In the genomic region with DNA sequence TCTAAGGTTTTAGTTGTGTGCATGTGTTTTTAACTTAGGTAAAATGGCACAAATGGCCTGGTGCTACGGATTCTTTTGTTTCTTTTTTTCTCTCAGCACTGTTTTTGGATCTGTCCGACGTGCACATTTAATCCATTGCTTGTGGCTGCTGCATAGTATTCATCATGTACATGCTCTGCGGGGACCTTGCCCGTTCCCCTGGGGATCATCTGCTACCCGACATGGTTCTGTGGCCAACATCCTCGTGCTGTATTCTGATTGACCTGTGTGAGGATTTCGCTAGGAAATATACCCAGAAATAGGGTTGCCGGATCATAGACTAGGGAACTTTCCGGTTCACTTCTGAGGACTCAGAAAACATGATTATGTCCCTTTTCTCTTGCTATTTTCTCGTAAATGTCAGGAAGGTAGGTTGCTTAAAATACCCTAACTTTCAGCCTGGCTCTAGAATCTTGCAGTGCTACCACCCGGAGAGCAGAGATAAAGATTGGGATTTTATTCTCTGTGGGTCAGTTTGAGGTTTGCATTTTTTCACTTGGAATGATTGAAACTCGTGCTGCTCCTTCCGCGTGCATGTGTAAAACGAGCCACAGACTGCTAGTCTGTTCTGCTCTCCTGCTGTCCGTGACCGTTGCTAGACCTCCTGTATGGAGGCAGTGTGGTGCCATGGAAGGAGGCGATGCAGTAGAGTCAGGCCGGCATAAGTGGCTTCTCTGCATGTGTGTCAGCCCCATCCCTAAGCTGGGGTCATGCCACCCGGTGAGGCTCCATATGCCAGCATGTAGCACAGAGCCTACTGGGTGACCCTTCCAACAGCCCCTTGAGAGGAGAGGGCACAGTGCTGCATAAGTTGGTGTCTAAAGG, we compare ENCODE assay signal across 17 cellular contexts. TPM values are rescaled to one million over a fixed set of nuclear protein-coding genes. Genes with fewer than 3 reads are reported as not detected.
DNase-seq lines count a peak whose midpoint lies in the region; ATAC-seq, FAIRE-seq and TF ChIP-seq lines count a peak whose summit lies in the region.
"Had no signal": no experiment of that assay in that cellular context is flagged by ENCODE, and none has a peak within 500 bp of the region (broad histone marks: within the 10 kb centered on the region; RNA-seq: fewer than 3 reads in every experiment).

No MANE protein-coding gene starts in this region.

- peak; percentile 15 for FAIRE-seq in K562 (lab: Jason Lieb, UNC)
- FAIRE-seq: A204.1 had no signal

- TF ChIP-seq RAD21 in K562 (CRISPR knock-in tag; conservative IDR thresholded peaks at IDR 0.05 in 1 of 2, IDR thresholded peaks at IDR 0.05 in 1 of 2): no peak

- ATAC-seq in activated CD4-positive, alpha-beta T cell treated with anti-CD3 and anti-CD28 coated beads for 36 hours: no peak
- peak; percentile 14 for ATAC-seq in K562
- ATAC-seq in HG02623 (IDR thresholded peaks at IDR 0.05; ENCODE audit: unreplicated experiment): no peak
- ATAC-seq: esophagus mucosa, left lung had no signal

- peaks cover 95% of the 10 kb centered on the region for H3K79me2 ChIP-seq in K562 (ENCODE audit: control insufficient read depth, insufficient read depth, low read length)

- H3K9ac ChIP-seq in K562 (ENCODE audit: insufficient read depth in 1 of 2, low read depth in 2 of 2, low read length in 2 of 2): peak overlapping the region; percentile 45 to 88

- H3K27me3 ChIP-seq in K562 (ENCODE audit: control insufficient read depth in 2 of 2, insufficient read depth in 2 of 2, low read length in 2 of 2): no peaks in the 10 kb centered on the region
- no peaks in the 10 kb centered on the region for H3K27me3 ChIP-seq in Caco-2 (replicated peaks; ENCODE audit: control insufficient read depth, insufficient read depth, low read length)
- H3K27me3 ChIP-seq: left lung, suprapubic skin had no signal

- in situ Hi-C loops in K562 (cut with MboI): no loop called here

- peak overlapping the region; percentile 35 for H3K4me3 ChIP-seq in NB4 (ENCODE audit: low read depth, low read length)
- no peak overlapping the region for H3K4me3 ChIP-seq in K562
- H3K4me3 ChIP-seq in Caco-2 (ENCODE audit: low read depth, low read length): no peak overlapping the region
- H3K4me3 ChIP-seq: left lung, suprapubic skin had no signal

- no TSS peak for BruUV-seq in K562 (replicated peaks; lab: Mats Ljungman, UMichigan)
- no TSS peak for BruUV-seq in Caco-2 (replicated peaks; lab: Mats Ljungman, UMichigan)

- TF ChIP-seq EP300 in K562 (IDR thresholded peaks at IDR 0.05; ENCODE audit: low read length): no peak

- H3K4me1 ChIP-seq in K562 (replicated peaks in 1 of 2; ENCODE audit: control insufficient read depth in 2 of 2, insufficient read depth in 2 of 2, low read length in 2 of 2) (peaks cover 44 to 74% of the 10 kb centered on the region in 2 experiments), Caco-2 (peaks cover 38% of the 10 kb centered on the region)

- H3K27ac ChIP-seq in K562 (ENCODE audit: extremely low read depth, low read depth, low read length): peak overlapping the region; percentile 81
- H3K27ac ChIP-seq: suprapubic skin had no signal

- TF ChIP-seq POLR2A in NB4 (IDR thresholded peaks at IDR 0.05; ENCODE audit: extremely low read depth, insufficient read length): no peak
- TF ChIP-seq POLR2A in K562 (conservative IDR thresholded peaks at IDR 0.05): no peak

- H3K36me3 ChIP-seq in K562 (ENCODE audit: control insufficient read depth, insufficient read depth, low read length) (no peaks in the 10 kb centered on the region), Caco-2 (ENCODE audit: control insufficient read depth, insufficient read depth, low read length) (peaks cover 2% of the 10 kb centered on the region; the same call in 1 of the 2 replicates)
- H3K36me3 ChIP-seq: left lung, suprapubic skin had no signal

- H3K9me1 ChIP-seq in K562 (ENCODE audit: control insufficient read depth, insufficient read depth, low read length): no peaks in the 10 kb centered on the region

- H4K20me1 ChIP-seq in K562 (replicated peaks; ENCODE audit: control insufficient read depth, insufficient read depth, low read length): no peaks in the 10 kb centered on the region

- H3K9me3 ChIP-seq in K562 (replicated peaks; ENCODE audit: control insufficient read depth, insufficient read depth, low read depth, low read length) (no peaks in the 10 kb centered on the region), Caco-2 (no peaks in the 10 kb centered on the region)
- H3K9me3 ChIP-seq: left lung, suprapubic skin had no signal

- TF ChIP-seq CTCF in NB4 (IDR thresholded peaks at IDR 0.05; ENCODE audit: low read depth, low read length): no peak
- no peak for TF ChIP-seq CTCF in K562 (IDR thresholded peaks at IDR 0.05 in 2 of 3, conservative IDR thresholded peaks at IDR 0.05 in 1 of 3; ENCODE audit: insufficient read depth in 2 of 3, low read depth in 1 of 3, low read length in 3 of 3)
- TF ChIP-seq CTCF in progenitor cell of endocrine pancreas (IDR thresholded peaks at IDR 0.05; ENCODE audit: unreplicated experiment): no peak
- TF ChIP-seq CTCF in Caco-2 (IDR thresholded peaks at IDR 0.05; ENCODE audit: insufficient read depth in 1 of 2, low read depth in 1 of 2, low read length in 1 of 2, severe bottlenecking in 1 of 2, unreplicated experiment in 1 of 2): no peak

- H3K4me1 Mint-ChIP-seq in activated CD4-positive, alpha-beta T cell treated with anti-CD3 and anti-CD28 coated beads for 36 hours: peaks cover 61% of the 10 kb centered on the region
- H3K4me1 Mint-ChIP-seq in progenitor cell of endocrine pancreas (ENCODE audit: low read depth) (peaks cover 19% of the 10 kb centered on the region), Caco-2 (ENCODE audit: low read depth, unreplicated experiment) (peaks cover 33% of the 10 kb centered on the region)

- H3K4me3 Mint-ChIP-seq in activated CD4-positive, alpha-beta T cell treated with anti-CD3 and anti-CD28 coated beads for 36 hours: no peak overlapping the region
- H3K4me3 Mint-ChIP-seq in progenitor cell of endocrine pancreas (ENCODE audit: low read depth) (no peak overlapping the region), Caco-2 (ENCODE audit: unreplicated experiment) (no peak overlapping the region)

- intact Hi-C loops in activated CD4-positive, alpha-beta T cell treated with anti-CD3 and anti-CD28 coated beads for 36 hours (cut with DNase I, micrococcal nuclease): loop anchor here in 1 of 2 experiments (2.0 kb wide), 1 partner anchor 75 kb away; a partner anchor contains a TSS
- intact Hi-C loops in K562 (cut with micrococcal nuclease) (no loop called here), Caco-2 (cut with micrococcal nuclease; ENCODE audit: unreplicated experiment) (no loop called here)

- peaks cover 2% of the 10 kb centered on the region for H3K9me3 Mint-ChIP-seq in activated CD4-positive, alpha-beta T cell treated with anti-CD3 and anti-CD28 coated beads for 36 hours (ENCODE audit: low read depth)
- no peaks in the 10 kb centered on the region for H3K9me3 Mint-ChIP-seq in progenitor cell of endocrine pancreas (ENCODE audit: low read depth)
- no peaks in the 10 kb centered on the region for H3K9me3 Mint-ChIP-seq in Caco-2 (ENCODE audit: unreplicated experiment)

- CTCF ChIA-PET in activated CD4-positive, alpha-beta T cell treated with anti-CD3 and anti-CD28 coated beads for 36 hours (lab: Charles Lee): interaction anchor here (1.5 to 1.8 kb wide), 2 partner anchors 12 to 62 kb away, joined by 5 to 6 read pairs; no protein-coding TSS in a partner anchor
- CTCF ChIA-PET in K562 (lab: Yijun Ruan, JAX; ENCODE audit: low intra/inter-chr PET ratio) (no interaction called here), Caco-2 (lab: Charles Lee) (no interaction called here)

- POLR2A ChIA-PET in activated CD4-positive, alpha-beta T cell treated with anti-CD3 and anti-CD28 coated beads for 36 hours (lab: Charles Lee): interaction anchor here (0.6 to 1.7 kb wide), 3 partner anchors 18 to 89 kb away, joined by 3 to 5 read pairs (median 3); a partner anchor contains a TSS
- POLR2A ChIA-PET in K562 (lab: Yijun Ruan, JAX) (interaction anchor here (1.1 to 1.4 kb wide), 3 partner anchors 8 to 87 kb away, joined by 3 to 4 read pairs (median 4); no protein-coding TSS in a partner anchor), Caco-2 (lab: Charles Lee) (interaction anchor here (0.5 kb wide), 1 partner anchor 28 kb away, joined by 5 read pairs; no protein-coding TSS in a partner anchor)

- 37% methylated on average over 21 of the region's 21 CpGs for WGBS in K562 (ENCODE audit: insufficient coverage, low coverage, missing lambda C conversion rate)

- DNase-seq in activated CD4-positive, alpha-beta T cell treated with anti-CD3 and anti-CD28 coated beads for 36 hours: no peak
- no peak for DNase-seq in activated CD4-positive, alpha-beta T cell treated with anti-CD3 and anti-CD28 coated beads for 4 hours
- DNase-seq in NB4 (ENCODE audit: low read depth): peak; percentile 92
- peak in 1 of 4 experiments; percentile 40 for DNase-seq in K562 (ENCODE audit: extremely low read depth in 1 of 4, low spot score in 3 of 4)
- DNase-seq in progenitor cell of endocrine pancreas (ENCODE audit: low spot score, unreplicated experiment): no peak
- DNase-seq in Caco-2: no peak
- no peak for DNase-seq in kidney glomerular epithelial cell (lab: John Stamatoyannopoulos, UW)
- DNase-seq: activated CD4-positive, CD25-positive, alpha-beta regulatory T cell treated with anti-CD3 and anti-CD28 coated beads, Interleukin-2, amount 50 U/mL, for 72 hours; Calu3; cortex of kidney; NCI-H2171 treated with DMSO at 0.1 percent for 48 hours; stimulated activated CD4-positive, alpha-beta T cell treated with anti-CD3 and anti-CD28 coated beads, Interleukin-12 subunit alpha, Interleukin-12 subunit beta, amount 100 ng/mL, for 4 hours had no signal

- peaks cover 10% of the 10 kb centered on the region for H3K36me3 Mint-ChIP-seq in activated CD4-positive, alpha-beta T cell treated with anti-CD3 and anti-CD28 coated beads for 36 hours (ENCODE audit: low read depth)
- H3K36me3 Mint-ChIP-seq in progenitor cell of endocrine pancreas (ENCODE audit: insufficient read depth) (peaks cover 5% of the 10 kb centered on the region), Caco-2 (ENCODE audit: insufficient read depth, unreplicated experiment) (peaks cover 35% of the 10 kb centered on the region)

- peak overlapping the region; percentile 78 for H3K27ac Mint-ChIP-seq in activated CD4-positive, alpha-beta T cell treated with anti-CD3 and anti-CD28 coated beads for 36 hours
- peak overlapping the region; percentile 77 for H3K27ac Mint-ChIP-seq in progenitor cell of endocrine pancreas
- no peak overlapping the region for H3K27ac Mint-ChIP-seq in Caco-2 (ENCODE audit: unreplicated experiment)

- H2AFZ ChIP-seq in K562 (ENCODE audit: low read depth, low read length): peak overlapping the region; percentile 7; the same call in 1 of the 2 replicates

- H3K4me2 ChIP-seq in K562 (ENCODE audit: insufficient read depth, low read length): peak overlapping the region; percentile 70

- no peaks in the 10 kb centered on the region for H3K27me3 Mint-ChIP-seq in activated CD4-positive, alpha-beta T cell treated with anti-CD3 and anti-CD28 coated beads for 36 hours
- H3K27me3 Mint-ChIP-seq in progenitor cell of endocrine pancreas: no peaks in the 10 kb centered on the region
- H3K27me3 Mint-ChIP-seq in Caco-2 (ENCODE audit: insufficient read depth, unreplicated experiment): no peaks in the 10 kb centered on the region

RNA-seq across cellular contexts. Expression of a gene that starts 42.8 kb away (rescaled TPM):
- under 1 TPM in 1 of 2 experiments, not detected in 1; 0.21 TPM for total RNA-seq in activated CD4-positive, alpha-beta T cell treated with anti-CD3 and anti-CD28 coated beads for 36 hours
- 0.48 and 1.4 TPM in 2 replicates for total RNA-seq in K562 (2011; cell fraction: chromatin; rRNA removed; ENCODE audit: low replicate concordance)
- 1.7 and 3.0 TPM in 2 replicates for total RNA-seq in K562 (2011; cell fraction: nucleolus; rRNA removed)
- 1.1 and 1.5 TPM in 2 replicates for total RNA-seq in K562 (2011; cell fraction: nucleoplasm; rRNA removed)
- total RNA-seq in K562 (2014; rRNA removed) (0.33 and 0.73 TPM in 2 replicates), K562 (2014; rRNA removed; fragmentation: Illumina TruSeq; extraction: Trizol) (not detected in 2 replicates), K562 (2015; rRNA removed; fragmentation: Illumina TruSeq; extraction: Trizol) (0.19 and 0.40 TPM in 2 replicates), K562 (2021) (0.69 and 0.83 TPM in 2 replicates), progenitor cell of endocrine pancreas (0.64 and 0.89 TPM in 2 replicates), Caco-2 (2022) (4.1 and 4.5 TPM in 2 replicates)
- polyA plus RNA-seq in K562 (2011; rRNA removed) (0.08 and 0.33 TPM in 2 replicates), K562 (2014; fragmentation: Illumina TruSeq; extraction: Trizol) (0.19 and 0.25 TPM in 2 replicates), K562 (2014; fragmentation: Nextera tagmentation; extraction: Ambion mirVana) (not detected), K562 (2014; rRNA removed) (0.39 and 0.86 TPM in 2 replicates)
- polyA plus RNA-seq in K562 (2011; cell fraction: cytosol; rRNA removed): 0.21 and 1.0 TPM in 2 replicates
- 0.42 and 2.2 TPM in 2 replicates for polyA plus RNA-seq in K562 (2011; cell fraction: nucleus; rRNA removed)
- 0.61 and 0.93 TPM in 2 replicates for polyA plus RNA-seq in K562 (2012)
- 0.21 TPM in 1 of 2 replicates, not detected in the other for polyA minus RNA-seq in K562 (2011; rRNA and poly(A)+ RNA removed)
- polyA minus RNA-seq in K562 (2011; cell fraction: cytosol; rRNA and poly(A)+ RNA removed): not detected in 2 replicates
- 0.44 and 1.1 TPM in 2 replicates for polyA minus RNA-seq in K562 (2011; cell fraction: nucleus; rRNA and poly(A)+ RNA removed)
